ENCODE assay signal across 24 cellular contexts in the genomic region with DNA sequence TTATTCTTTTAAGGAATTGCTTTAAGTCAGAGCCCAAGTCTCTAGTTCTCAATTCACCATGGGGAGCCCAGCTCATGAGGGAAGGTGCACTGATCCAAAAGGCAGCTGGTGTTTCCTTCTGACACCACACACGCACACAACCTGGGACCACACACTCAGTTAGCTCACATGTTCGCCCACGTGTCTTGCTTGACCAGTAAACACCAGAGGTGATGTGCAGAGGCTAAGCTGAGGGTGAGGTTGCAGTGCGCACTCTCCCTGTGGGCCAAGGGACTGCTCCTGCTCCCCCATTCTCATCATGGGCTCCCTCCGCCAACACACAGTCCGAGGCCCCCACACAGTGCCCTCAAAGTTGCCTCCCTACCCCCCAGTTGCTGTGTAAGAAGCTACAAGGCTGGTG.
A peak's percentile ranks its signal among the peaks of the same experiment; 100 is the strongest.
DNase-seq lines count a peak whose midpoint lies in the region; ATAC-seq and TF ChIP-seq lines count a peak whose summit lies in the region.
"Had no signal": no experiment of that assay in that cellular context is flagged by ENCODE, and none has a peak within 500 bp of the region (broad histone marks: within the 10 kb centered on the region; RNA-seq: fewer than 3 reads in every experiment).

No MANE protein-coding gene starts in this region.

- no peak overlapping the region for H2BK120ac ChIP-seq in mesenchymal stem cell (ENCODE audit: low read depth, low read length)

- no peaks in the 10 kb centered on the region for H3K9me3 Mint-ChIP-seq in GM23338
- H3K9me3 Mint-ChIP-seq in stimulated activated memory B cell treated with anti-CD40 and anti-IgM and Interleukin-4, amounts not matched to agents 10 μg/mL and 1 μg/mL and 100 μg/mL, for 72 hours: no peaks in the 10 kb centered on the region
- H3K9me3 Mint-ChIP-seq: activated T-helper 1 cell treated with anti-CD3 and anti-CD28 coated beads, Interleukin-12 subunit alpha, Interleukin-12 subunit beta, Interleukin-2, Interleukin-4 antibody, amounts not matched to agents 30 ng/mL and 10 ng/mL and 1 ng/mL, durations not matched to agents 14 hours and 24 hours and 36 hours; CD4-positive, CD25-positive, alpha-beta regulatory T cell; IgD-negative memory B cell; naive thymus-derived CD8-positive, alpha-beta T cell had no signal

- no peaks in the 10 kb centered on the region for H3K9me2 ChIP-seq in GM23338 (ENCODE audit: insufficient read depth)

- H3K4me3 ChIP-seq in GM23338 (no peak overlapping the region), mesenchymal stem cell (ENCODE audit: insufficient read depth in 1 of 2, low read depth in 1 of 2, low read length in 2 of 2) (no peak overlapping the region), tibial artery (no peak overlapping the region), dorsolateral prefrontal cortex (no peak overlapping the region)
- H3K4me3 ChIP-seq: HAP-1, pancreas had no signal

- no peak for TF ChIP-seq CTCF in GM23338 (conservative IDR thresholded peaks at IDR 0.05; ENCODE audit: low read depth in 2 of 2)
- TF ChIP-seq CTCF in VCaP (conservative IDR thresholded peaks at IDR 0.05): no peak
- TF ChIP-seq CTCF in tibial artery (IDR thresholded peaks at IDR 0.05): no peak
- no peak for TF ChIP-seq CTCF in dorsolateral prefrontal cortex (IDR thresholded peaks at IDR 0.05 in 54 of 56, conservative IDR thresholded peaks at IDR 0.05 in 2 of 56; ENCODE audit: low read depth in 1 of 56, partially characterized antibody in 56 of 56)

- H2AK5ac ChIP-seq in mesenchymal stem cell (ENCODE audit: low read length, severe bottlenecking): no peak overlapping the region

- H3K4me2 ChIP-seq in GM23338: no peak overlapping the region
- H3K4me2 ChIP-seq in mesenchymal stem cell (ENCODE audit: low read length, poor library complexity, severe bottlenecking): no peak overlapping the region

- H3K27me3 ChIP-seq in GM23338 (ENCODE audit: insufficient read depth) (no peaks in the 10 kb centered on the region), mesenchymal stem cell (ENCODE audit: control insufficient read depth in 1 of 2, insufficient read depth in 1 of 2, low read length in 2 of 2) (no peaks in the 10 kb centered on the region), tibial artery (no peaks in the 10 kb centered on the region), dorsolateral prefrontal cortex (no peaks in the 10 kb centered on the region)
- H3K27me3 ChIP-seq: pancreas had no signal

- H3K27ac ChIP-seq in GM23338 (ENCODE audit: low read depth): no peak overlapping the region
- peak overlapping the region; percentile 97 for H3K27ac ChIP-seq in VCaP
- H3K27ac ChIP-seq in mesenchymal stem cell (ENCODE audit: low read length, poor library complexity, severe bottlenecking): no peak overlapping the region
- H3K27ac ChIP-seq in tibial artery: peak overlapping the region; percentile 82 to 95
- H3K27ac ChIP-seq in dorsolateral prefrontal cortex: peak overlapping the region in 6 of 59 donors; percentile 44 to 82 (median 60)
- H3K27ac ChIP-seq: HL-60, RWPE1 had no signal

- peak overlapping the region; percentile 44; the same call in 1 of the 2 replicates for H3K27ac Mint-ChIP-seq in GM23338
- H3K27ac Mint-ChIP-seq in stimulated activated memory B cell treated with anti-CD40 and anti-IgM and Interleukin-4, amounts not matched to agents 10 μg/mL and 1 μg/mL and 100 μg/mL, for 72 hours: no peak overlapping the region
- H3K27ac Mint-ChIP-seq: activated T-helper 1 cell treated with anti-CD3 and anti-CD28 coated beads, Interleukin-12 subunit alpha, Interleukin-12 subunit beta, Interleukin-2, Interleukin-4 antibody, amounts not matched to agents 30 ng/mL and 10 ng/mL and 1 ng/mL, durations not matched to agents 14 hours and 24 hours and 36 hours; CD4-positive, CD25-positive, alpha-beta regulatory T cell; IgD-negative memory B cell had no signal

- intact Hi-C loops in tibial artery (cut with DNase I; ENCODE audit: low total_unique reads) (no loop called here), dorsolateral prefrontal cortex (cut with DNase I) (no loop called here)

- ATAC-seq in GM23338 (no peak), HG03457 (IDR thresholded peaks at IDR 0.05; ENCODE audit: unreplicated experiment) (no peak)
- ATAC-seq in stimulated activated memory B cell treated with anti-CD40 and anti-IgM and Interleukin-4, amounts not matched to agents 10 μg/mL and 1 μg/mL and 100 μg/mL, for 72 hours: no peak
- ATAC-seq: naive thymus-derived CD8-positive, alpha-beta T cell; SK-N-SH treated with all-trans-retinoic acid at 6 μM for 48 hours had no signal

- H3K4me1 Mint-ChIP-seq in GM23338: peaks cover 31% of the 10 kb centered on the region
- H3K4me1 Mint-ChIP-seq in stimulated activated memory B cell treated with anti-CD40 and anti-IgM and Interleukin-4, amounts not matched to agents 10 μg/mL and 1 μg/mL and 100 μg/mL, for 72 hours: no peaks in the 10 kb centered on the region
- H3K4me1 Mint-ChIP-seq: CD4-positive, CD25-positive, alpha-beta regulatory T cell; naive thymus-derived CD8-positive, alpha-beta T cell had no signal

- no peaks in the 10 kb centered on the region for H3K9me3 ChIP-seq in mesenchymal stem cell (ENCODE audit: control insufficient read depth, low read length)
- H3K9me3 ChIP-seq in tibial artery: no peaks in the 10 kb centered on the region
- H3K9me3 ChIP-seq: HAP-1, pancreas had no signal

- no peak overlapping the region for H3K18ac ChIP-seq in mesenchymal stem cell (ENCODE audit: low read depth in 1 of 2, low read length in 2 of 2)

- no peaks in the 10 kb centered on the region for H4K20me1 ChIP-seq in GM23338 (replicated peaks; ENCODE audit: insufficient read depth)

- no peaks in the 10 kb centered on the region for H3K36me3 ChIP-seq in GM23338 (ENCODE audit: insufficient read depth)
- H3K36me3 ChIP-seq in mesenchymal stem cell (ENCODE audit: control insufficient read depth in 1 of 2, insufficient read depth in 2 of 2, low read depth in 1 of 2, low read length in 2 of 2): no peaks in the 10 kb centered on the region
- H3K36me3 ChIP-seq in tibial artery: no peaks in the 10 kb centered on the region
- H3K36me3 ChIP-seq: HAP-1, pancreas had no signal

- no peak for DNase-seq in GM23338 (ENCODE audit: low spot score)
- no peak for DNase-seq in mesenchymal stem cell
- DNase-seq in tibial artery: no peak
- DNase-seq in dorsolateral prefrontal cortex: no peak
- DNase-seq: activated CD4-positive, alpha-beta T cell treated with anti-CD3 and anti-CD28 coated beads, Interleukin-2, amount 50 U/mL, for 4 hours; activated naive CD4-positive, alpha-beta T cell treated with anti-CD3 and anti-CD28 coated beads, Interleukin-2, amount 50 U/mL, for 16 hours; caudate nucleus; CD4-positive, CD25-positive, alpha-beta regulatory T cell; glutamatergic neuron; naive thymus-derived CD8-positive, alpha-beta T cell; NCI-H1105; NCI-H2029 treated with DMSO at 0.1 percent for 48 hours; NCI-H2227 treated with DMSO at 0.1 percent for 48 hours; NCI-H69; pancreas had no signal

- no peak overlapping the region for H2BK5ac ChIP-seq in mesenchymal stem cell (ENCODE audit: low read depth, low read length, poor library complexity, severe bottlenecking)

- H2BK15ac ChIP-seq in mesenchymal stem cell (ENCODE audit: low read depth, poor library complexity, severe bottlenecking): no peak overlapping the region

- H3K27me3 Mint-ChIP-seq in GM23338 (ENCODE audit: insufficient read depth, low read depth, poor library complexity): peaks cover 5% of the 10 kb centered on the region
- H3K27me3 Mint-ChIP-seq in stimulated activated memory B cell treated with anti-CD40 and anti-IgM and Interleukin-4, amounts not matched to agents 10 μg/mL and 1 μg/mL and 100 μg/mL, for 72 hours: peaks cover 22% of the 10 kb centered on the region

- no peaks in the 10 kb centered on the region for H3K36me3 Mint-ChIP-seq in GM23338 (ENCODE audit: low read depth)
- H3K36me3 Mint-ChIP-seq in stimulated activated memory B cell treated with anti-CD40 and anti-IgM and Interleukin-4, amounts not matched to agents 10 μg/mL and 1 μg/mL and 100 μg/mL, for 72 hours: no peaks in the 10 kb centered on the region
- H3K36me3 Mint-ChIP-seq: CD4-positive, CD25-positive, alpha-beta regulatory T cell; IgD-negative memory B cell; naive thymus-derived CD8-positive, alpha-beta T cell had no signal

- 96% methylated on average over 4 of the region's 6 CpGs for WGBS in mesenchymal stem cell

- H4K91ac ChIP-seq in mesenchymal stem cell (ENCODE audit: low read length): no peak overlapping the region

- no peaks in the 10 kb centered on the region for H3F3A ChIP-seq in GM23338 (replicated peaks; ENCODE audit: low read depth)

- no peaks in the 10 kb centered on the region for H3K79me1 ChIP-seq in mesenchymal stem cell (replicated peaks; ENCODE audit: low read length, poor library complexity, severe bottlenecking)

- H2AFZ ChIP-seq in GM23338 (peak overlapping the region; percentile 32; the same call in 1 of the 2 replicates), mesenchymal stem cell (ENCODE audit: low read depth, low read length) (no peak overlapping the region)

- no peak overlapping the region for H3K4me3 Mint-ChIP-seq in GM23338
- no peak overlapping the region for H3K4me3 Mint-ChIP-seq in stimulated activated memory B cell treated with anti-CD40 and anti-IgM and Interleukin-4, amounts not matched to agents 10 μg/mL and 1 μg/mL and 100 μg/mL, for 72 hours
- H3K4me3 Mint-ChIP-seq: activated T-helper 1 cell treated with anti-CD3 and anti-CD28 coated beads, Interleukin-12 subunit alpha, Interleukin-12 subunit beta, Interleukin-2, Interleukin-4 antibody, amounts not matched to agents 30 ng/mL and 10 ng/mL and 1 ng/mL, durations not matched to agents 14 hours and 24 hours and 36 hours; CD4-positive, CD25-positive, alpha-beta regulatory T cell; IgD-negative memory B cell; naive thymus-derived CD8-positive, alpha-beta T cell had no signal

- no peak overlapping the region for H3K14ac ChIP-seq in mesenchymal stem cell (ENCODE audit: low read length in 2 of 2)

- no peak overlapping the region for H4K8ac ChIP-seq in mesenchymal stem cell (ENCODE audit: low read length)

- peak overlapping the region; percentile 50 for H3K9ac ChIP-seq in mesenchymal stem cell (ENCODE audit: low read length)

- H3K79me2 ChIP-seq in GM23338 (replicated peaks; ENCODE audit: insufficient read depth): no peaks in the 10 kb centered on the region

- H3K4ac ChIP-seq in mesenchymal stem cell (ENCODE audit: low read depth in 1 of 2, low read length in 2 of 2): no peak overlapping the region

- H3K23ac ChIP-seq in mesenchymal stem cell (ENCODE audit: low read length in 2 of 2): no peak overlapping the region

- H3K4me1 ChIP-seq in GM23338 (ENCODE audit: insufficient read depth) (peaks cover 15% of the 10 kb centered on the region), mesenchymal stem cell (ENCODE audit: control insufficient read depth, insufficient read depth, low read depth, low read length) (peaks cover 11% of the 10 kb centered on the region), tibial artery (peaks cover 0 to 42% (median 31%) of the 10 kb centered on the region in 4 donors)
- H3K4me1 ChIP-seq: HAP-1 had no signal

- H2BK12ac ChIP-seq in mesenchymal stem cell (ENCODE audit: low read length in 2 of 2): no peak overlapping the region

Comparison
In these comparisons a context has a peak if more than half of its experiments do, and no peak if none do; other contexts are left out.
1. H3K27ac ChIP-seq: peak in VCaP (single experiment) and tibial artery (2 of 2); none in GM23338 (single experiment) and mesenchymal stem cell (single experiment).